ENCODE assay signal across 30 cellular contexts in the genomic region with DNA sequence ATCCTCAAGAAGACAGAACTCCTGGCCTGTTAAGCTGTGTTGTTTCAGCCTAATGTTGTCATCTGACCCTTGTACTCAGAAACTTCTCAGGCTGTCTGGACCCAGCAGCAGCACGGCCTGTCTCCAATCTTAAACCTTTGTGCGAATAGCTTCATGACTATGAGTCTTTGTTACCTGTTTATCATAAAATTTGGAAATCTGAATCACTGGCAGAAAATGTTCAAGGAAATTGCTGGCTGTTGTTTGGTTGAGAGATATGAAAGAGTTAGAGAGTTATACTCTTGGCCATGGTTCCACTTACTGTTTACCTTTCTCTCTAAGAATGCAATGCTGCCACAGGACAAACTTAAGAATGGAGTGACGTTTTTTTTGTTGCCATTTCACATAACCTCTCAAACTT. TPM values are rescaled to one million over a fixed set of nuclear protein-coding genes. Genes with fewer than 3 reads are reported as not detected.
DNase-seq lines count a peak whose midpoint lies in the region; ATAC-seq and TF ChIP-seq lines count a peak whose summit lies in the region.
"Had no signal": no experiment of that assay in that cellular context is flagged by ENCODE, and none has a peak within 500 bp of the region (broad histone marks: within the 10 kb centered on the region; RNA-seq: fewer than 3 reads in every experiment).

No MANE protein-coding gene starts in this region.

- H3K9me3 ChIP-seq in Caco-2 (no peaks in the 10 kb centered on the region), body of pancreas (no peaks in the 10 kb centered on the region)
- H3K9me3 ChIP-seq: heart left ventricle, neutrophil had no signal

- H3K9me3 Mint-ChIP-seq in Caco-2 (ENCODE audit: unreplicated experiment) (no peaks in the 10 kb centered on the region), progenitor cell of endocrine pancreas (ENCODE audit: low read depth) (no peaks in the 10 kb centered on the region)
- H3K9me3 Mint-ChIP-seq: activated B cell treated with CpG ODN at 0.5 μM for 24 hours; activated CD4-positive, alpha-beta T cell treated with anti-CD3 and anti-CD28 coated beads, Interleukin-2, amount 10 ng/mL, durations not matched to agents 7 days and 5 days; activated naive CD8-positive, alpha-beta T cell treated with anti-CD3 and anti-CD28 coated beads for 36 hours; dendritic cell treated with granulocyte-macrophage colony-stimulating factor and Interleukin-4, amounts not matched to agents 40 ng/mL and 50 ng/mL, for 4 days had no signal

- DNase-seq in Caco-2 (peak; percentile 52 to 57), body of pancreas (peak in 1 of 4 donors; percentile 23), left kidney (ENCODE audit: low read depth, low spot score) (peak; percentile 61), progenitor cell of endocrine pancreas (ENCODE audit: low spot score, unreplicated experiment) (no peak), NCI-H128 (lab: John Stamatoyannopoulos, UW; ENCODE audit: unreplicated experiment) (no peak), CD1c-positive myeloid dendritic cell (ENCODE audit: extremely low spot score) (no peak), lower leg skin (ENCODE audit: low spot score in 2 of 2) (no peak), SKM-1 treated with dmso at 0.1 percent for 144 hours (lab: John Stamatoyannopoulos, UW; ENCODE audit: unreplicated experiment) (no peak)
- DNase-seq: 8988T; activated B cell treated with CpG ODN at 0.5 μM for 24 hours; activated CD4-positive, alpha-beta T cell treated with anti-CD3 and anti-CD28 coated beads, Interleukin-2, amount 10 ng/mL, durations not matched to agents 7 days and 5 days; activated effector memory CD4-positive, alpha-beta T cell treated with anti-CD3 and anti-CD28 coated beads, Interleukin-2, amount 50 U/mL, for 16 hours; activated naive CD8-positive, alpha-beta T cell treated with anti-CD3 and anti-CD28 coated beads for 36 hours; activated T-cell treated with anti-CD3 and anti-CD28 coated beads, Interleukin-2, amount 50 U/mL, for 1 hour; aorta; C1 segment of cervical spinal cord; caudate nucleus; COR-L47; DMS79; foreskin melanocyte; HCEC 1CT; heart left ventricle; IMR-90; NCI-H1048; NCI-H1694 treated with DMSO at 0.1 percent for 48 hours; NCI-H2171 treated with DMSO at 0.1 percent for 48 hours; NCI-H510A treated with DMSO at 0.1 percent for 48 hours; stimulated activated CD4-positive, alpha-beta T cell treated with anti-CD3 and anti-CD28 coated beads, Interleukin-4, amount 100 ng/mL, for 24 hours had no signal

- H3K4me3 ChIP-seq in Caco-2 (ENCODE audit: low read depth, low read length), result no peak overlapping the region
- H3K4me3 ChIP-seq in body of pancreas, result no peak overlapping the region
- H3K4me3 ChIP-seq in lower leg skin (ENCODE audit: low read depth, poor library complexity, severe bottlenecking), result no peak overlapping the region
- H3K4me3 ChIP-seq: heart left ventricle had no signal

- no TSS peak for BruUV-seq in Caco-2 (replicated peaks; lab: Mats Ljungman, UMichigan)

- peak; percentile 69 for ATAC-seq in body of pancreas
- ATAC-seq: heart left ventricle had no signal

- H3K36me3 Mint-ChIP-seq in Caco-2 (ENCODE audit: insufficient read depth, unreplicated experiment), result no peaks in the 10 kb centered on the region
- H3K36me3 Mint-ChIP-seq in progenitor cell of endocrine pancreas (ENCODE audit: insufficient read depth), result no peaks in the 10 kb centered on the region
- H3K36me3 Mint-ChIP-seq: activated naive CD8-positive, alpha-beta T cell treated with anti-CD3 and anti-CD28 coated beads for 36 hours had no signal

- no peak overlapping the region for H3K27ac ChIP-seq in body of pancreas
- H3K27ac ChIP-seq: neutrophil had no signal

- TF ChIP-seq POLR2A in body of pancreas (IDR thresholded peaks at IDR 0.05), result no peak
- no peak for TF ChIP-seq POLR2A in lower leg skin (IDR thresholded peaks at IDR 0.05)

- intact Hi-C loops in Caco-2 (cut with micrococcal nuclease; ENCODE audit: unreplicated experiment), result loop anchor here (5.0 kb wide), 2 partner anchors 129 to 234 kb away; no protein-coding TSS in a partner anchor
- intact Hi-C loops in body of pancreas (cut with DNase I), result no loop called here
- intact Hi-C loops in lower leg skin (cut with DNase I; ENCODE audit: low total_unique reads), result no loop called here

- CTCF ChIA-PET in Caco-2 (lab: Charles Lee), result interaction anchor here (1.0 kb wide), 1 partner anchor 11 kb away, joined by 3 read pairs; no protein-coding TSS in a partner anchor

- H3K4me1 ChIP-seq in Caco-2, result peaks cover 50% of the 10 kb centered on the region
- H3K4me1 ChIP-seq in body of pancreas, result peaks cover 15% of the 10 kb centered on the region

- H3K4me3 Mint-ChIP-seq in Caco-2 (ENCODE audit: unreplicated experiment), result peak overlapping the region; percentile 55
- H3K4me3 Mint-ChIP-seq in progenitor cell of endocrine pancreas (ENCODE audit: low read depth), result no peak overlapping the region
- H3K4me3 Mint-ChIP-seq: activated B cell treated with CpG ODN at 0.5 μM for 24 hours; activated CD4-positive, alpha-beta T cell treated with anti-CD3 and anti-CD28 coated beads, Interleukin-2, amount 10 ng/mL, durations not matched to agents 7 days and 5 days; activated naive CD8-positive, alpha-beta T cell treated with anti-CD3 and anti-CD28 coated beads for 36 hours; dendritic cell treated with granulocyte-macrophage colony-stimulating factor and Interleukin-4, amounts not matched to agents 40 ng/mL and 50 ng/mL, for 4 days had no signal

- POLR2A ChIA-PET in Caco-2 (lab: Charles Lee), result no interaction called here

- no peaks in the 10 kb centered on the region for H3K27me3 Mint-ChIP-seq in Caco-2 (ENCODE audit: insufficient read depth, unreplicated experiment)
- peaks cover 10% of the 10 kb centered on the region for H3K27me3 Mint-ChIP-seq in progenitor cell of endocrine pancreas

- H3K27ac Mint-ChIP-seq in Caco-2 (ENCODE audit: unreplicated experiment), result peak overlapping the region; percentile 92
- peak overlapping the region; percentile 15 for H3K27ac Mint-ChIP-seq in progenitor cell of endocrine pancreas
- H3K27ac Mint-ChIP-seq: activated B cell treated with CpG ODN at 0.5 μM for 24 hours; activated CD4-positive, alpha-beta T cell treated with anti-CD3 and anti-CD28 coated beads, Interleukin-2, amount 10 ng/mL, durations not matched to agents 7 days and 5 days; activated naive CD8-positive, alpha-beta T cell treated with anti-CD3 and anti-CD28 coated beads for 36 hours; dendritic cell treated with granulocyte-macrophage colony-stimulating factor and Interleukin-4, amounts not matched to agents 40 ng/mL and 50 ng/mL, for 4 days had no signal

- H3K4me1 Mint-ChIP-seq in Caco-2 (ENCODE audit: low read depth, unreplicated experiment), result peaks cover 43% of the 10 kb centered on the region
- peaks cover 32% of the 10 kb centered on the region for H3K4me1 Mint-ChIP-seq in progenitor cell of endocrine pancreas (ENCODE audit: low read depth)
- H3K4me1 Mint-ChIP-seq: activated CD4-positive, alpha-beta T cell treated with anti-CD3 and anti-CD28 coated beads, Interleukin-2, amount 10 ng/mL, durations not matched to agents 7 days and 5 days; activated naive CD8-positive, alpha-beta T cell treated with anti-CD3 and anti-CD28 coated beads for 36 hours had no signal

- TF ChIP-seq CTCF in Caco-2 (IDR thresholded peaks at IDR 0.05; ENCODE audit: insufficient read depth in 1 of 2, low read depth in 1 of 2, low read length in 1 of 2, severe bottlenecking in 1 of 2, unreplicated experiment in 1 of 2), result no peak
- TF ChIP-seq CTCF in body of pancreas (IDR thresholded peaks at IDR 0.05), result no peak
- TF ChIP-seq CTCF in progenitor cell of endocrine pancreas (IDR thresholded peaks at IDR 0.05; ENCODE audit: unreplicated experiment), result no peak
- TF ChIP-seq CTCF in lower leg skin (IDR thresholded peaks at IDR 0.05), result no peak

- H3K27me3 ChIP-seq in Caco-2 (replicated peaks; ENCODE audit: control insufficient read depth, insufficient read depth, low read length) (no peaks in the 10 kb centered on the region), body of pancreas (no peaks in the 10 kb centered on the region)
- H3K27me3 ChIP-seq: heart left ventricle had no signal

- H3K36me3 ChIP-seq in Caco-2 (ENCODE audit: control insufficient read depth, insufficient read depth, low read length), result no peaks in the 10 kb centered on the region
- H3K36me3 ChIP-seq in body of pancreas (replicated peaks in 1 of 2; ENCODE audit: insufficient read depth in 1 of 2, low read depth in 2 of 2), result no peaks in the 10 kb centered on the region
- H3K36me3 ChIP-seq: heart left ventricle, neutrophil had no signal

- 7 to 13% methylated on average over 3 of the region's 3 CpGs for WGBS in body of pancreas, 2 donors
- 84 to 89% methylated on average over 3 of the region's 3 CpGs for WGBS in lower leg skin, 2 donors

RNA-seq across cellular contexts. Expression of a gene that starts 59.6 kb away (rescaled TPM):
- total RNA-seq in Caco-2 (2022), result 68.0 and 80.4 TPM in 2 replicates
- 1 to 10 TPM; 4.6 to 6.7 TPM for total RNA-seq in body of pancreas
- total RNA-seq in progenitor cell of endocrine pancreas, result 44.2 and 50.8 TPM in 2 replicates
- 10 to 100 TPM; 12.1 to 41.3 (median 26.4) TPM for total RNA-seq in lower leg skin

Comparison
In these comparisons a context has a peak if more than half of its experiments do, and no peak if none do; other contexts are left out.
1. DNase-seq: peak in Caco-2 (2 of 2) and left kidney (single experiment); none in progenitor cell of endocrine pancreas (single experiment), NCI-H128 (single experiment), CD1c-positive myeloid dendritic cell (single experiment), lower leg skin (0 of 2) and SKM-1 treated with dmso at 0.1 percent for 144 hours (single experiment).